ENCODE assay signal across 29 cellular contexts in genomic region chr10:98470850-98471249, GRCh38.
"Had no signal": no experiment of that assay in that cellular context is flagged by ENCODE, and none has a peak within 500 bp of the region (broad histone marks: within the 10 kb centered on the region; RNA-seq: fewer than 3 reads in every experiment).

No MANE protein-coding gene starts in this region.

- H3K27ac Mint-ChIP-seq: activated CD4-positive, alpha-beta T cell treated with anti-CD3 and anti-CD28 coated beads, Interleukin-2, amount 10 ng/mL, durations not matched to agents 7 days and 5 days; activated CD8-positive, alpha-beta T cell treated with anti-CD3 and anti-CD28 coated beads for 36 hours; activated T-helper 17 cell treated with anti-CD3 and anti-CD28 coated beads, Interleukin-2, amount 50 U/mL, for 72 hours; nephron progenitor cell; stimulated activated naive B cell treated with anti-CD40 and anti-IgM and Interleukin-4, amounts not matched to agents 10 μg/mL and 1 μg/mL and 100 μg/mL, for 72 hours; T-helper 1 cell treated with Interleukin-12 subunit alpha and Interleukin-12 subunit beta and Interleukin-4 antibody, amounts not matched to agents 30 μg/mL and 1 μg/mL, for 36 hours had no signal

- H3K36me3 Mint-ChIP-seq: stimulated activated naive B cell treated with anti-CD40 and anti-IgM and Interleukin-4, amounts not matched to agents 10 μg/mL and 1 μg/mL and 100 μg/mL, for 72 hours had no signal

- H3K27ac ChIP-seq: left ventricle myocardium inferior, pancreas, psoas muscle, sigmoid colon, stomach, suprapubic skin, tibial artery, WERI-Rb-1 had no signal

- H3K4me1 ChIP-seq: pancreas had no signal

- H3K9me3 ChIP-seq: left ventricle myocardium inferior, pancreas, psoas muscle, sigmoid colon, stomach, suprapubic skin, tibial artery had no signal

- ATAC-seq: activated CD4-positive, CD25-positive, alpha-beta regulatory T cell treated with anti-CD3 and anti-CD28 coated beads, Interleukin-2, amount 50 U/mL, for 24 hours; activated CD8-positive, alpha-beta T cell treated with anti-CD3 and anti-CD28 coated beads for 36 hours; activated T-cell treated with anti-CD3 and anti-CD28 coated beads, Interleukin-2, amount 50 U/mL, for 4 hours; activated T-helper 17 cell treated with anti-CD3 and anti-CD28 coated beads, Interleukin-2, amount 50 U/mL, for 72 hours; esophagus mucosa; pancreas; psoas muscle; stimulated activated naive B cell treated with anti-CD40 and anti-IgM and Interleukin-4, amounts not matched to agents 10 μg/mL and 1 μg/mL and 100 μg/mL, for 72 hours had no signal

- H3K4me3 ChIP-seq: left ventricle myocardium inferior, lung, pancreas, psoas muscle, sigmoid colon, stomach, suprapubic skin, tibial artery had no signal

- H3K9me3 Mint-ChIP-seq: activated CD4-positive, alpha-beta T cell treated with anti-CD3 and anti-CD28 coated beads, Interleukin-2, amount 10 ng/mL, durations not matched to agents 7 days and 5 days; activated CD8-positive, alpha-beta T cell treated with anti-CD3 and anti-CD28 coated beads for 36 hours; activated T-cell treated with anti-CD3 and anti-CD28 coated beads, Interleukin-2, amount 50 U/mL, for 4 hours; activated T-helper 17 cell treated with anti-CD3 and anti-CD28 coated beads, Interleukin-2, amount 50 U/mL, for 72 hours; nephron progenitor cell; stimulated activated naive B cell treated with anti-CD40 and anti-IgM and Interleukin-4, amounts not matched to agents 10 μg/mL and 1 μg/mL and 100 μg/mL, for 72 hours; T-helper 1 cell treated with Interleukin-12 subunit alpha and Interleukin-12 subunit beta and Interleukin-4 antibody, amounts not matched to agents 30 μg/mL and 1 μg/mL, for 36 hours had no signal

- DNase-seq: activated CD4-positive, alpha-beta T cell treated with anti-CD3 and anti-CD28 coated beads, Interleukin-2, amount 10 ng/mL, durations not matched to agents 7 days and 5 days; activated CD8-positive, alpha-beta T cell treated with anti-CD3 and anti-CD28 coated beads for 36 hours; activated gamma-delta T cell treated with Interleukin-2 at 50 U/mL for 16 hours; activated naive CD4-positive, alpha-beta T cell treated with anti-CD3 and anti-CD28 coated beads, Interleukin-2, amount 50 U/mL, for 16 hours; activated T-cell treated with anti-CD3 and anti-CD28 coated beads, Interleukin-2, amount 50 U/mL, for 4 hours; amygdala; caudate nucleus; cortex of kidney; left ventricle myocardium inferior; nephron progenitor cell; nucleus accumbens; pancreas; psoas muscle; sigmoid colon; small intestine; stimulated activated CD4-positive, alpha-beta T cell treated with anti-CD3 and anti-CD28 coated beads, Interleukin-1b, Interleukin-23, amount 100 ng/mL, for 48 hours; stimulated activated CD4-positive, alpha-beta T cell treated with anti-CD3 and anti-CD28 coated beads, Interleukin-4, amount 100 ng/mL, for 4 hours; stimulated activated CD8-positive, alpha-beta memory T cell treated with anti-CD3 and anti-CD28 coated beads, Interleukin-4, amount 100 ng/mL, for 48 hours; stimulated activated naive B cell treated with anti-CD40 and anti-IgM and Interleukin-4, amounts not matched to agents 10 μg/mL and 1 μg/mL and 100 μg/mL, for 72 hours; stomach; T-helper 9 cell; tibial artery; WERI-Rb-1 had no signal

- H3K4me3 Mint-ChIP-seq: activated CD4-positive, alpha-beta T cell treated with anti-CD3 and anti-CD28 coated beads, Interleukin-2, amount 10 ng/mL, durations not matched to agents 7 days and 5 days; activated CD8-positive, alpha-beta T cell treated with anti-CD3 and anti-CD28 coated beads for 36 hours; activated T-cell treated with anti-CD3 and anti-CD28 coated beads, Interleukin-2, amount 50 U/mL, for 4 hours; activated T-helper 17 cell treated with anti-CD3 and anti-CD28 coated beads, Interleukin-2, amount 50 U/mL, for 72 hours; nephron progenitor cell; stimulated activated naive B cell treated with anti-CD40 and anti-IgM and Interleukin-4, amounts not matched to agents 10 μg/mL and 1 μg/mL and 100 μg/mL, for 72 hours; T-helper 1 cell treated with Interleukin-12 subunit alpha and Interleukin-12 subunit beta and Interleukin-4 antibody, amounts not matched to agents 30 μg/mL and 1 μg/mL, for 36 hours had no signal

- H3K36me3 ChIP-seq: left ventricle myocardium inferior, pancreas, sigmoid colon, stomach, suprapubic skin, tibial artery, WERI-Rb-1 had no signal

- H3K27me3 Mint-ChIP-seq: activated T-helper 17 cell treated with anti-CD3 and anti-CD28 coated beads, Interleukin-2, amount 50 U/mL, for 72 hours had no signal

- H3K27me3 ChIP-seq: pancreas, sigmoid colon, tibial artery had no signal
